In genomic region chr22:50085211-50085999, GRCh38 we compare ENCODE assay signal across 8 cellular contexts. TPM values are rescaled to one million over a fixed set of nuclear protein-coding genes. Genes with fewer than 3 reads are reported as not detected.
DNase-seq lines count a peak whose midpoint lies in the region; ATAC-seq and TF ChIP-seq lines count a peak whose summit lies in the region.

Gene MLC1, minus strand, starts transcription at chr22:50085426. Its CDS starts 524 bp downstream, at chr22:50084902.

- DNase-seq in activated gamma-delta T cell treated with anti-CD3 and anti-CD28 coated beads, Interleukin-2, amount 50 U/mL, for 16 hours (ENCODE audit: low read depth), result peak; percentile 14
- DNase-seq in activated gamma-delta T cell treated with Interleukin-2 at 50 U/mL for 16 hours (no peak), UCSD-AML1 (lab: John Stamatoyannopoulos, UW; ENCODE audit: unreplicated experiment) (peak; percentile 81), fibroblast of villous mesenchyme (ENCODE audit: low read depth) (peak; percentile 55), germinal center (ENCODE audit: low spot score) (no peak)
- no peak for DNase-seq in stimulated activated naive B cell treated with anti-CD40 and anti-IgM and Interleukin-4, amounts not matched to agents 10 μg/mL and 1 μg/mL and 100 μg/mL, for 72 hours
- no peak for DNase-seq in activated CD4-positive, CD25-positive, alpha-beta regulatory T cell (lab: John Stamatoyannopoulos, UW)

- TF ChIP-seq CTCF in fibroblast of villous mesenchyme (IDR thresholded peaks at IDR 0.05; ENCODE audit: insufficient read depth, low read depth, low read length), result no peak

- peak within 1 kb of the TSS; percentile 64 to 76 for H3K4me3 Mint-ChIP-seq in stimulated activated naive B cell treated with anti-CD40 and anti-IgM and Interleukin-4, amounts not matched to agents 10 μg/mL and 1 μg/mL and 100 μg/mL, for 72 hours

- H3K36me3 Mint-ChIP-seq in stimulated activated naive B cell treated with anti-CD40 and anti-IgM and Interleukin-4, amounts not matched to agents 10 μg/mL and 1 μg/mL and 100 μg/mL, for 72 hours, result peaks cover 7 to 15% of the 10 kb centered on the region in 2 donors

- no peaks in the 10 kb centered on the region for H3K4me1 Mint-ChIP-seq in stimulated activated naive B cell treated with anti-CD40 and anti-IgM and Interleukin-4, amounts not matched to agents 10 μg/mL and 1 μg/mL and 100 μg/mL, for 72 hours

- H3K27ac Mint-ChIP-seq in stimulated activated naive B cell treated with anti-CD40 and anti-IgM and Interleukin-4, amounts not matched to agents 10 μg/mL and 1 μg/mL and 100 μg/mL, for 72 hours, result no peak within 1 kb of the TSS

- peaks cover 7 to 14% of the 10 kb centered on the region in 2 donors for H3K9me3 Mint-ChIP-seq in stimulated activated naive B cell treated with anti-CD40 and anti-IgM and Interleukin-4, amounts not matched to agents 10 μg/mL and 1 μg/mL and 100 μg/mL, for 72 hours

- no peak within 1 kb of the TSS for H3K4me3 ChIP-seq in fibroblast of villous mesenchyme (ENCODE audit: low read depth, low read length)

- ATAC-seq in stimulated activated naive B cell treated with anti-CD40 and anti-IgM and Interleukin-4, amounts not matched to agents 10 μg/mL and 1 μg/mL and 100 μg/mL, for 72 hours (replicated peaks), result no peak
- no peak for ATAC-seq in HG02610 (IDR thresholded peaks at IDR 0.05; ENCODE audit: unreplicated experiment)

- peaks cover 42 to 48% of the 10 kb centered on the region in 2 donors for H3K27me3 Mint-ChIP-seq in stimulated activated naive B cell treated with anti-CD40 and anti-IgM and Interleukin-4, amounts not matched to agents 10 μg/mL and 1 μg/mL and 100 μg/mL, for 72 hours

RNA-seq across cellular contexts. Expression of gene MLC1, which starts in this region (rescaled TPM):
- total RNA-seq in fibroblast of villous mesenchyme, result under 0.01 TPM in 2 replicates

Comparison
In these comparisons a context has a peak if more than half of its experiments do, and no peak if none do; other contexts are left out.
1. DNase-seq: peak in activated gamma-delta T cell treated with anti-CD3 and anti-CD28 coated beads, Interleukin-2, amount 50 U/mL, for 16 hours (single experiment) and UCSD-AML1 (single experiment); none in activated gamma-delta T cell treated with Interleukin-2 at 50 U/mL for 16 hours (single experiment), stimulated activated naive B cell treated with anti-CD40 and anti-IgM and Interleukin-4, amounts not matched to agents 10 μg/mL and 1 μg/mL and 100 μg/mL, for 72 hours (single experiment), germinal center (single experiment) and activated CD4-positive, CD25-positive, alpha-beta regulatory T cell (0 of 4).
2. Peak in DNase-seq in fibroblast of villous mesenchyme; RNA of the gene not detected or under 1 TPM.